Comparison of ENCODE assay signal across 20 cellular contexts in genomic region chr3:186964629-186965028, GRCh38. TPM values are rescaled to one million over a fixed set of nuclear protein-coding genes. Genes with fewer than 3 reads are reported as not detected.
A peak's percentile ranks its signal among the peaks of the same experiment; 100 is the strongest.
DNase-seq lines count a peak whose midpoint lies in the region; ATAC-seq, FAIRE-seq and TF ChIP-seq lines count a peak whose summit lies in the region.
"Had no signal": no experiment of that assay in that cellular context is flagged by ENCODE, and none has a peak within 500 bp of the region (broad histone marks: within the 10 kb centered on the region; RNA-seq: fewer than 3 reads in every experiment).

No MANE protein-coding gene starts in this region.

- H3K4me2 ChIP-seq in GM12878 (ENCODE audit: control insufficient read depth, insufficient read depth) = peak overlapping the region; percentile 56

- no peak overlapping the region; the same call in 1 of the 2 replicates for H3K9ac ChIP-seq in GM12878 (ENCODE audit: control insufficient read depth, insufficient read depth, low read length)

- no peak overlapping the region for H2AFZ ChIP-seq in GM12878 (ENCODE audit: control insufficient read depth, low read depth, low read length)

- peaks cover 37% of the 10 kb centered on the region for H3K36me3 Mint-ChIP-seq in CD4-positive, CD25-positive, alpha-beta regulatory T cell
- peaks cover 43% of the 10 kb centered on the region for H3K36me3 Mint-ChIP-seq in nephron (ENCODE audit: low read depth)

- peaks cover 5% of the 10 kb centered on the region for H3K4me1 ChIP-seq in CD4-positive, CD25-positive, alpha-beta regulatory T cell (ENCODE audit: control insufficient read depth, insufficient read depth, low read length, poor library complexity, severe bottlenecking)
- H3K4me1 ChIP-seq in GM12878 (ENCODE audit: control insufficient read depth, insufficient read depth, low read length) = peaks cover 29% of the 10 kb centered on the region
- no peaks in the 10 kb centered on the region for H3K4me1 ChIP-seq in pancreas

- 56% methylated on average over 9 of the region's 9 CpGs for WGBS in GM12878 (ENCODE audit: insufficient coverage, insufficient replicate concordance, low lambda C conversion rate, missing lambda C conversion rate)
- 47 to 51% methylated on average over 9 of the region's 9 CpGs for WGBS in pancreas, 2 donors

- intact Hi-C loops in GM12878 (cut with micrococcal nuclease; ENCODE audit: unreplicated experiment) = no loop called here
- intact Hi-C loops in pancreas (cut with DNase I) = no loop called here
- intact Hi-C loops in posterior vena cava (cut with DNase I) = no loop called here

- H3K4me1 Mint-ChIP-seq in CD4-positive, CD25-positive, alpha-beta regulatory T cell = peaks cover 13 to 64% (median 47%) of the 10 kb centered on the region in 4 donors
- H3K4me1 Mint-ChIP-seq in nephron = peaks cover 22% of the 10 kb centered on the region

- no peak for TF ChIP-seq RAD21 in GM12878 (IDR thresholded peaks at IDR 0.05; ENCODE audit: insufficient read depth, low read depth, low read length)

- CTCF ChIA-PET in GM12878 (lab: Yijun Ruan, JAX) = no interaction called here

- no peak overlapping the region for H3K4me3 Mint-ChIP-seq in CD4-positive, CD25-positive, alpha-beta regulatory T cell
- no peak overlapping the region for H3K4me3 Mint-ChIP-seq in nephron
- H3K4me3 Mint-ChIP-seq: activated CD8-positive, alpha-beta memory T cell treated with anti-CD3 and anti-CD28 coated beads, Interleukin-2, amount 10 ng/mL, durations not matched to agents 7 days and 5 days; T-helper 2 cell treated with Interferon-gamma antibody and Interleukin-4, amounts not matched to agents 5 μg/mL and 100 μg/mL, for 36 hours had no signal

- no peaks in the 10 kb centered on the region for H3K27me3 Mint-ChIP-seq in CD4-positive, CD25-positive, alpha-beta regulatory T cell
- no peaks in the 10 kb centered on the region for H3K27me3 Mint-ChIP-seq in nephron (ENCODE audit: low read depth)
- H3K27me3 Mint-ChIP-seq: activated CD8-positive, alpha-beta memory T cell treated with anti-CD3 and anti-CD28 coated beads, Interleukin-2, amount 10 ng/mL, durations not matched to agents 7 days and 5 days had no signal

- no peak for TF ChIP-seq POLR2A in GM12891 (IDR thresholded peaks at IDR 0.05; ENCODE audit: low read depth, low read length)
- no peak for TF ChIP-seq POLR2A in GM12878 (IDR thresholded peaks at IDR 0.05; ENCODE audit: low read depth, low read length)

- FAIRE-seq in GM12891 (lab: Jason Lieb, UNC) (peak; percentile 54), GM12878 (lab: Jason Lieb, UNC) (no peak), pancreas (lab: Jason Lieb, UNC) (no peak)
- FAIRE-seq: frontal cortex, islet of Langerhans had no signal

- no peaks in the 10 kb centered on the region for H3K9me3 Mint-ChIP-seq in CD4-positive, CD25-positive, alpha-beta regulatory T cell
- H3K9me3 Mint-ChIP-seq in nephron = no peaks in the 10 kb centered on the region
- H3K9me3 Mint-ChIP-seq: T-helper 2 cell treated with Interferon-gamma antibody and Interleukin-4, amounts not matched to agents 5 μg/mL and 100 μg/mL, for 36 hours had no signal

- no peak for ATAC-seq in CD4-positive, CD25-positive, alpha-beta regulatory T cell (ENCODE audit: low read depth in 2 of 2)
- no peak; the same call in 1 of the 3 replicates for ATAC-seq in GM12878
- no peak for ATAC-seq in pancreas
- no peak for ATAC-seq in GM19035 (IDR thresholded peaks at IDR 0.05; ENCODE audit: unreplicated experiment)
- ATAC-seq: activated CD8-positive, alpha-beta memory T cell treated with anti-CD3 and anti-CD28 coated beads, Interleukin-2, amount 10 ng/mL, durations not matched to agents 7 days and 5 days had no signal

- DNase-seq in CD4-positive, CD25-positive, alpha-beta regulatory T cell = no peak
- DNase-seq in GM12891 (ENCODE audit: insufficient read length, low spot score) (no peak), GM12878 (ENCODE audit: low read depth, low spot score) (no peak), kidney glomerular epithelial cell (lab: John Stamatoyannopoulos, UW) (no peak), pancreas (no peak), posterior vena cava (ENCODE audit: low spot score) (no peak)
- DNase-seq: activated CD8-positive, alpha-beta memory T cell treated with anti-CD3 and anti-CD28 coated beads, Interleukin-2, amount 10 ng/mL, durations not matched to agents 7 days and 5 days; activated naive CD4-positive, alpha-beta T cell; GDM1; midbrain; NCI-H2029 treated with DMSO at 0.1 percent for 48 hours; NCI-H510A treated with DMSO at 0.1 percent for 48 hours; occipital lobe had no signal

- RAD21 ChIA-PET in GM12878 (lab: Charles Lee; ENCODE audit: unreplicated experiment) = interaction anchor here (1.0 to 1.7 kb wide), 3 partner anchors 25 to 52 kb away, joined by 3 to 6 read pairs (median 4); no protein-coding TSS in a partner anchor

- H3K27me3 ChIP-seq in CD4-positive, CD25-positive, alpha-beta regulatory T cell (ENCODE audit: control insufficient read depth, insufficient read depth, low read length) = no peaks in the 10 kb centered on the region
- H3K27me3 ChIP-seq in GM12878 (replicated peaks in 1 of 2; ENCODE audit: control insufficient read depth in 2 of 2, insufficient read depth in 2 of 2, low read length in 1 of 2) (no peaks in the 10 kb centered on the region), pancreas (no peaks in the 10 kb centered on the region)

- in situ Hi-C loops in GM12878 (cut with MboI) = no loop called here

- H3K27ac ChIP-seq in CD4-positive, CD25-positive, alpha-beta regulatory T cell (ENCODE audit: insufficient read depth, low read length, poor library complexity, severe bottlenecking) = no peak overlapping the region
- peak overlapping the region; percentile 57 for H3K27ac ChIP-seq in GM12878 (ENCODE audit: control insufficient read depth, insufficient read depth)
- H3K27ac ChIP-seq in pancreas = peak overlapping the region in 1 of 4 donors; percentile 22
- H3K27ac ChIP-seq: epithelial cell of prostate had no signal

- SMC1A ChIA-PET in GM12878 (lab: Charles Lee; ENCODE audit: uncharacterized antibody, unreplicated experiment) = interaction anchor here (1.0 to 1.8 kb wide), 4 partner anchors 24 to 57 kb away, joined by 3 to 8 read pairs (median 4); no protein-coding TSS in a partner anchor

- POLR2A ChIA-PET in GM12878 (lab: Charles Lee) = interaction anchor here (0.6 kb wide), 1 partner anchor 82 kb away, joined by 3 read pairs; no protein-coding TSS in a partner anchor

- no peak overlapping the region for H3K4me3 ChIP-seq in CD4-positive, CD25-positive, alpha-beta regulatory T cell (ENCODE audit: low read depth, low read length)
- H3K4me3 ChIP-seq in GM12878 = no peak overlapping the region
- H3K4me3 ChIP-seq in pancreas = no peak overlapping the region
- H3K4me3 ChIP-seq: thoracic aorta had no signal

- peak overlapping the region in 2 of 3 donors; percentile 43 to 64 for H3K27ac Mint-ChIP-seq in CD4-positive, CD25-positive, alpha-beta regulatory T cell
- peak overlapping the region in 2 of 3 experiments; percentile 52 to 71 for H3K27ac Mint-ChIP-seq in nephron
- H3K27ac Mint-ChIP-seq: activated CD8-positive, alpha-beta memory T cell treated with anti-CD3 and anti-CD28 coated beads, Interleukin-2, amount 10 ng/mL, durations not matched to agents 7 days and 5 days; T-helper 2 cell treated with Interferon-gamma antibody and Interleukin-4, amounts not matched to agents 5 μg/mL and 100 μg/mL, for 36 hours had no signal

- TF ChIP-seq CTCF in GM12878 (IDR thresholded peaks at IDR 0.05 in 2 of 3, conservative IDR thresholded peaks at IDR 0.05 in 1 of 3; ENCODE audit: control insufficient read depth in 2 of 3, extremely low read depth in 1 of 3, insufficient read depth in 1 of 3, low read depth in 3 of 3, low read length in 3 of 3) = no peak
- no peak for TF ChIP-seq CTCF in nephron (IDR thresholded peaks at IDR 0.05; ENCODE audit: unreplicated experiment in 3 of 3)
- no peak for TF ChIP-seq CTCF in pancreas (IDR thresholded peaks at IDR 0.05)

- TF ChIP-seq EP300 in GM12878 (IDR thresholded peaks at IDR 0.05; ENCODE audit: borderline replicate concordance in 1 of 2, control insufficient read depth in 1 of 2, low read depth in 2 of 2, low read length in 2 of 2) = no peak

- H3K9me3 ChIP-seq in CD4-positive, CD25-positive, alpha-beta regulatory T cell (ENCODE audit: control insufficient read depth in 2 of 2, low read length in 2 of 2) = no peaks in the 10 kb centered on the region
- H3K9me3 ChIP-seq in GM12878 (replicated peaks; ENCODE audit: control insufficient read depth, insufficient read depth, low read length) = no peaks in the 10 kb centered on the region
- no peaks in the 10 kb centered on the region for H3K9me3 ChIP-seq in pancreas
- H3K9me3 ChIP-seq: thoracic aorta had no signal

- peaks cover 8% of the 10 kb centered on the region for H3K79me2 ChIP-seq in GM12878 (ENCODE audit: control insufficient read depth, insufficient read depth, low read length)

- peaks cover 57% of the 10 kb centered on the region for H3K36me3 ChIP-seq in CD4-positive, CD25-positive, alpha-beta regulatory T cell (ENCODE audit: control insufficient read depth, insufficient read depth, low read length)
- H3K36me3 ChIP-seq in GM12878 (ENCODE audit: control insufficient read depth in 2 of 2, insufficient read depth in 2 of 2, low read length in 1 of 2) = peaks cover 10 to 21% of the 10 kb centered on the region in 2 experiments
- no peaks in the 10 kb centered on the region for H3K36me3 ChIP-seq in pancreas
- H3K36me3 ChIP-seq: thoracic aorta had no signal

- no TSS peak for BruUV-seq in GM12878 (replicated peaks; lab: Mats Ljungman, UMichigan)

- no peaks in the 10 kb centered on the region for H4K20me1 ChIP-seq in GM12878 (ENCODE audit: control insufficient read depth, insufficient read depth)

RNA-seq across cellular contexts. Expression of gene ST6GAL1, which starts 34.3 kb away (rescaled TPM):
- 179 TPM for total RNA-seq in CD4-positive, CD25-positive, alpha-beta regulatory T cell
- polyA plus RNA-seq in CD4-positive, CD25-positive, alpha-beta regulatory T cell = 100 to 1,000 TPM; 125 to 184 (median 154) TPM
- 85.5 TPM for polyA plus RNA-seq in GM12891 (2012; ENCODE audit: low read depth, missing spikeins)
- 750 and 754 TPM in 2 replicates for total RNA-seq in GM12878 (2013; cell fraction: nucleolus; rRNA removed)
- total RNA-seq in GM12878 (2014; rRNA removed) (139 and 147 TPM in 2 replicates), GM12878 (2014; rRNA removed; fragmentation: Illumina TruSeq; extraction: Trizol) (158 and 169 TPM in 2 replicates), GM12878 (2021) (207 and 220 TPM in 2 replicates), pancreas (10 to 100 TPM in 3 of 6 donors, 1 to 10 TPM in 3; 5.9 to 36.6 (median 9.3) TPM), posterior vena cava (10 to 100 TPM; 41.9 to 53.3 TPM)
- polyA plus RNA-seq in GM12878 (2011; ENCODE audit: low read depth) = 139 TPM
- polyA plus RNA-seq in GM12878 (2011; rRNA removed) (190 and 214 TPM in 2 replicates), GM12878 (2014; fragmentation: Illumina TruSeq; extraction: Trizol) (248 and 268 TPM in 2 replicates), GM12878 (2014; fragmentation: Nextera tagmentation; extraction: Ambion mirVana) (10 to 100 TPM; 74.2 to 75.0 TPM), GM12878 (2014; rRNA removed) (163 and 174 TPM in 2 replicates), GM12878 (2016; fragmentation: Nextera tagmentation; extraction: Ambion mirVana) (100 to 1,000 TPM; 133 to 135 TPM), pancreas (1 to 10 TPM; 4.8 to 9.1 TPM)
- 169 and 192 TPM in 2 replicates for polyA plus RNA-seq in GM12878 (2011; cell fraction: cytosol; rRNA removed)
- polyA plus RNA-seq in GM12878 (2011; cell fraction: nucleus; rRNA removed) = 106 and 131 TPM in 2 replicates
- 141 and 183 TPM in 2 replicates for polyA plus RNA-seq in GM12878 (2012)
- 310 and 330 TPM in 2 replicates for polyA minus RNA-seq in GM12878 (2011; rRNA and poly(A)+ RNA removed)
- 80.6 and 80.9 TPM in 2 replicates for polyA minus RNA-seq in GM12878 (2011; cell fraction: cytosol; rRNA and poly(A)+ RNA removed)
- 116 and 151 TPM in 2 replicates for polyA minus RNA-seq in GM12878 (2011; cell fraction: nucleus; rRNA and poly(A)+ RNA removed)
